In genomic region chr1:41365772-41366427, GRCh38 we compare ENCODE assay signal across 9 cellular contexts. TPM values are rescaled to one million over a fixed set of nuclear protein-coding genes. Genes with fewer than 3 reads are reported as not detected.
DNase-seq lines count a peak whose midpoint lies in the region; ATAC-seq and TF ChIP-seq lines count a peak whose summit lies in the region.
"Had no signal": no experiment of that assay in that cellular context is flagged by ENCODE, and none has a peak within 500 bp of the region (broad histone marks: within the 10 kb centered on the region; RNA-seq: fewer than 3 reads in every experiment).

No MANE protein-coding gene starts in this region.

- H4K20me1 ChIP-seq in OCI-LY1 (ENCODE audit: insufficient read depth, low read length): no peaks in the 10 kb centered on the region

- H3K4me2 ChIP-seq in OCI-LY1 (ENCODE audit: low read length): no peak overlapping the region

- H3K27me3 ChIP-seq in OCI-LY1 (ENCODE audit: insufficient read depth, low read length) (peaks cover 16% of the 10 kb centered on the region), heart left ventricle (peaks cover 0 to 65% (median 10%) of the 10 kb centered on the region in 9 donors)

- peaks cover 0 to 26% of the 10 kb centered on the region in 2 donors for H3K4me1 Mint-ChIP-seq in natural killer cell
- peaks cover 4 to 7% of the 10 kb centered on the region in 2 donors for H3K4me1 Mint-ChIP-seq in natural killer cell treated with Interleukin-12 subunit alpha and Interleukin-12 subunit beta and Interleukin-15 and Interleukin-18, amount 100 ng/mL, for 72 hours (ENCODE audit: low read depth in 2 of 2)
- peaks cover 33% of the 10 kb centered on the region for H3K4me1 Mint-ChIP-seq in stimulated activated effector memory CD8-positive, alpha-beta T cell treated with anti-CD3 and anti-CD28 coated beads, Interleukin-12 subunit alpha, Interleukin-12 subunit beta, amount 100 ng/mL, for 72 hours

- DNase-seq in natural killer cell (no peak), heart left ventricle (peak in 1 of 5 donors; percentile 25)
- DNase-seq in natural killer cell treated with Interleukin-12 subunit alpha and Interleukin-12 subunit beta and Interleukin-15 and Interleukin-18, amount 100 ng/mL, for 72 hours (ENCODE audit: low spot score): no peak
- DNase-seq in stimulated activated effector memory CD8-positive, alpha-beta T cell treated with anti-CD3 and anti-CD28 coated beads, Interleukin-12 subunit alpha, Interleukin-12 subunit beta, amount 100 ng/mL, for 72 hours (ENCODE audit: low spot score in 2 of 2): no peak

- H3F3A ChIP-seq in OCI-LY1 (ENCODE audit: insufficient read depth, low read length): no peaks in the 10 kb centered on the region

- H3K9me2 ChIP-seq in OCI-LY1 (ENCODE audit: low read depth, low read length): no peaks in the 10 kb centered on the region

- H3K9me3 ChIP-seq in OCI-LY1 (ENCODE audit: low read length): no peaks in the 10 kb centered on the region
- no peaks in the 10 kb centered on the region for H3K9me3 ChIP-seq in heart left ventricle

- H3K79me2 ChIP-seq in OCI-LY1 (ENCODE audit: insufficient read depth, low read length): no peaks in the 10 kb centered on the region

- H3K4me3 ChIP-seq in OCI-LY1 (ENCODE audit: low read depth, low read length, poor library complexity, severe bottlenecking) (peak overlapping the region; percentile 54), heart left ventricle (peak overlapping the region; percentile 26 to 62 (median 53))

- no peak for TF ChIP-seq CTCF in natural killer cell (IDR thresholded peaks at IDR 0.05)
- TF ChIP-seq CTCF in OCI-LY1 (IDR thresholded peaks at IDR 0.05; ENCODE audit: low read length): no peak
- TF ChIP-seq CTCF in heart left ventricle (IDR thresholded peaks at IDR 0.05): no peak

- H3K9me3 Mint-ChIP-seq in natural killer cell: no peaks in the 10 kb centered on the region
- H3K9me3 Mint-ChIP-seq in natural killer cell treated with Interleukin-12 subunit alpha and Interleukin-12 subunit beta and Interleukin-15 and Interleukin-18, amount 100 ng/mL, for 72 hours: no peaks in the 10 kb centered on the region
- H3K9me3 Mint-ChIP-seq in stimulated activated effector memory CD8-positive, alpha-beta T cell treated with anti-CD3 and anti-CD28 coated beads, Interleukin-12 subunit alpha, Interleukin-12 subunit beta, amount 100 ng/mL, for 72 hours: no peaks in the 10 kb centered on the region

- H3K27me3 Mint-ChIP-seq in natural killer cell (ENCODE audit: low read depth in 2 of 2): peaks cover 48 to 50% of the 10 kb centered on the region in 2 donors
- peaks cover 30 to 40% of the 10 kb centered on the region in 2 donors for H3K27me3 Mint-ChIP-seq in natural killer cell treated with Interleukin-12 subunit alpha and Interleukin-12 subunit beta and Interleukin-15 and Interleukin-18, amount 100 ng/mL, for 72 hours

- H2AFZ ChIP-seq in OCI-LY1 (ENCODE audit: low read length): no peak overlapping the region

- H3K4me1 ChIP-seq in OCI-LY1 (ENCODE audit: insufficient read depth, low read length, severe bottlenecking) (peaks cover 12% of the 10 kb centered on the region), heart left ventricle (peaks cover 0 to 44% (median 29%) of the 10 kb centered on the region in 12 donors)

- H3K36me3 Mint-ChIP-seq in natural killer cell: no peaks in the 10 kb centered on the region
- no peaks in the 10 kb centered on the region for H3K36me3 Mint-ChIP-seq in natural killer cell treated with Interleukin-12 subunit alpha and Interleukin-12 subunit beta and Interleukin-15 and Interleukin-18, amount 100 ng/mL, for 72 hours
- H3K36me3 Mint-ChIP-seq in stimulated activated effector memory CD8-positive, alpha-beta T cell treated with anti-CD3 and anti-CD28 coated beads, Interleukin-12 subunit alpha, Interleukin-12 subunit beta, amount 100 ng/mL, for 72 hours: peaks cover 5% of the 10 kb centered on the region
- H3K36me3 Mint-ChIP-seq: activated naive CD8-positive, alpha-beta T cell had no signal

- H3K9ac ChIP-seq in OCI-LY1 (ENCODE audit: low read length): no peak overlapping the region

- TF ChIP-seq POLR2A in heart left ventricle (IDR thresholded peaks at IDR 0.05): no peak

- peak overlapping the region; percentile 25 for H3K4me3 Mint-ChIP-seq in natural killer cell
- H3K4me3 Mint-ChIP-seq in natural killer cell treated with Interleukin-12 subunit alpha and Interleukin-12 subunit beta and Interleukin-15 and Interleukin-18, amount 100 ng/mL, for 72 hours: no peak overlapping the region
- peak overlapping the region; percentile 59 for H3K4me3 Mint-ChIP-seq in stimulated activated effector memory CD8-positive, alpha-beta T cell treated with anti-CD3 and anti-CD28 coated beads, Interleukin-12 subunit alpha, Interleukin-12 subunit beta, amount 100 ng/mL, for 72 hours

- H3K27ac Mint-ChIP-seq in natural killer cell: peak overlapping the region in 1 of 2 donors; percentile 83
- H3K27ac Mint-ChIP-seq in natural killer cell treated with Interleukin-12 subunit alpha and Interleukin-12 subunit beta and Interleukin-15 and Interleukin-18, amount 100 ng/mL, for 72 hours: no peak overlapping the region
- no peak overlapping the region for H3K27ac Mint-ChIP-seq in stimulated activated effector memory CD8-positive, alpha-beta T cell treated with anti-CD3 and anti-CD28 coated beads, Interleukin-12 subunit alpha, Interleukin-12 subunit beta, amount 100 ng/mL, for 72 hours

- H3K27ac ChIP-seq in OCI-LY1 (ENCODE audit: low read depth, low read length, poor library complexity, severe bottlenecking) (no peak overlapping the region), heart left ventricle (peak overlapping the region in 10 of 12 donors; percentile 50 to 77 (median 70))

- no peaks in the 10 kb centered on the region for H3K36me3 ChIP-seq in OCI-LY1 (ENCODE audit: insufficient read depth, low read length)
- no peaks in the 10 kb centered on the region for H3K36me3 ChIP-seq in heart left ventricle

- 0 to 24% (median 4%) methylated on average over 1 to 20 of the region's 20 CpGs for WGBS in heart left ventricle, 4 donors

- intact Hi-C loops in natural killer cell (cut with micrococcal nuclease) (no loop called here), heart left ventricle (cut with DNase I) (loop anchor here in 1 of 10 donors (10.0 kb wide), 1 partner anchor 49 kb away; no protein-coding TSS in a partner anchor)

- ATAC-seq in natural killer cell (peak; percentile 29 to 39 (median 34)), heart left ventricle (no peak), HG02798 (IDR thresholded peaks at IDR 0.05; ENCODE audit: poor library complexity, unreplicated experiment) (no peak), HG02623 (IDR thresholded peaks at IDR 0.05; ENCODE audit: unreplicated experiment) (no peak), HG03025 (IDR thresholded peaks at IDR 0.05; ENCODE audit: low FRiP score, unreplicated experiment) (no peak)
- no peak for ATAC-seq in natural killer cell treated with Interleukin-12 subunit alpha and Interleukin-12 subunit beta and Interleukin-15 and Interleukin-18, amount 100 ng/mL, for 72 hours
- no peak for ATAC-seq in stimulated activated effector memory CD8-positive, alpha-beta T cell treated with anti-CD3 and anti-CD28 coated beads, Interleukin-12 subunit alpha, Interleukin-12 subunit beta, amount 100 ng/mL, for 72 hours

RNA-seq across cellular contexts. Expression of gene FOXO6, which starts 4.7 kb away (rescaled TPM):
- total RNA-seq in natural killer cell (1 to 10 TPM; 1.2 to 3.3 (median 1.7) TPM), heart left ventricle (1 to 10 TPM in 8 of 9 donors, under 1 TPM in 1; 0.69 to 4.8 (median 1.4) TPM)
- not detected for total RNA-seq in natural killer cell treated with Interleukin-12 subunit alpha and Interleukin-12 subunit beta and Interleukin-15 and Interleukin-18, amount 100 ng/mL, for 72 hours
- polyA plus RNA-seq in heart left ventricle: under 1 TPM; 0.71 to 0.99 TPM

Comparison
In these comparisons a context has a peak if more than half of its experiments do, and no peak if none do; other contexts are left out.
1. ATAC-seq: peak in natural killer cell (3 of 3); none in natural killer cell treated with Interleukin-12 subunit alpha and Interleukin-12 subunit beta and Interleukin-15 and Interleukin-18, amount 100 ng/mL, for 72 hours (0 of 2), heart left ventricle (0 of 4), stimulated activated effector memory CD8-positive, alpha-beta T cell treated with anti-CD3 and anti-CD28 coated beads, Interleukin-12 subunit alpha, Interleukin-12 subunit beta, amount 100 ng/mL, for 72 hours (single experiment), HG02798 (single experiment), HG02623 (single experiment) and HG03025 (single experiment).